20 cellular contexts compared by ENCODE assay signal in genomic region chr10:82980321-82980720, GRCh38.
DNase-seq lines count a peak whose midpoint lies in the region; ATAC-seq and TF ChIP-seq lines count a peak whose summit lies in the region.
"Had no signal": no experiment of that assay in that cellular context is flagged by ENCODE, and none has a peak within 500 bp of the region (broad histone marks: within the 10 kb centered on the region; RNA-seq: fewer than 3 reads in every experiment).

No MANE protein-coding gene starts in this region.

- no peaks in the 10 kb centered on the region for H3K36me3 Mint-ChIP-seq in HFFc6 (ENCODE audit: low read depth)
- no peaks in the 10 kb centered on the region for H3K36me3 Mint-ChIP-seq in chondrocyte (ENCODE audit: low read depth)

- H3K27me3 ChIP-seq in SJSA1 (replicated peaks) (no peaks in the 10 kb centered on the region), osteoblast (ENCODE audit: insufficient read depth, low read length) (no peaks in the 10 kb centered on the region)
- H3K27me3 ChIP-seq: BLaER1 had no signal

- H3K4me2 ChIP-seq in osteoblast (ENCODE audit: insufficient read depth, low read length) = no peak overlapping the region
- H3K4me2 ChIP-seq: BLaER1 had no signal

- H3K36me3 ChIP-seq in SJSA1 (no peaks in the 10 kb centered on the region), osteoblast (ENCODE audit: insufficient read depth, low read length) (no peaks in the 10 kb centered on the region)

- peaks cover 26% of the 10 kb centered on the region for H3K4me1 ChIP-seq in SJSA1 (replicated peaks)
- peaks cover 24% of the 10 kb centered on the region for H3K4me1 ChIP-seq in osteoblast (ENCODE audit: insufficient read depth, low read length)
- H3K4me1 ChIP-seq: BLaER1 had no signal

- TF ChIP-seq CTCF in HFFc6 (IDR thresholded peaks at IDR 0.05) (no peak), astrocyte of the spinal cord (IDR thresholded peaks at IDR 0.05; ENCODE audit: low read depth, low read length) (no peak), osteoblast (IDR thresholded peaks at IDR 0.05; ENCODE audit: extremely low read depth, low read depth, low read length) (no peak), chondrocyte (IDR thresholded peaks at IDR 0.05) (no peak)

- H3K4me1 Mint-ChIP-seq in HFFc6 (ENCODE audit: low read depth) (peaks cover 33% of the 10 kb centered on the region), chondrocyte (ENCODE audit: low read depth) (peaks cover 24% of the 10 kb centered on the region)

- H3K27me3 Mint-ChIP-seq in HFFc6 (ENCODE audit: insufficient read depth) = no peaks in the 10 kb centered on the region
- no peaks in the 10 kb centered on the region for H3K27me3 Mint-ChIP-seq in chondrocyte (ENCODE audit: low read depth)
- H3K27me3 Mint-ChIP-seq: CD4-positive, alpha-beta T cell had no signal

- DNase-seq in HFFc6 (no peak), SJSA1 (ENCODE audit: low read depth in 1 of 2, low spot score in 2 of 2) (no peak), astrocyte of the spinal cord (ENCODE audit: low read depth, low spot score) (peak; percentile 2), osteoblast (ENCODE audit: insufficient read length, low spot score, missing footprints) (no peak), Right ventricle myocardium superior (no peak), NCI-H345 (lab: John Stamatoyannopoulos, UW) (no peak), chondrocyte (ENCODE audit: low spot score) (no peak)
- DNase-seq: CD4-positive, alpha-beta T cell; COR-L47; DND-41; H7; KG1; NCI-H1092 treated with DMSO at 0.1 percent for 48 hours; NCI-H1436 treated with DMSO at 0.1 percent for 48 hours; NCI-H1930; NCI-H526 treated with DMSO at 0.1 percent for 48 hours; NK-92 treated with Interleukin-12 subunit alpha and Interleukin-12 subunit beta, amount 100 ng/mL, for 24 hours had no signal

- peak overlapping the region; percentile 89 for H3K27ac ChIP-seq in SJSA1
- H3K27ac ChIP-seq in osteoblast (ENCODE audit: low read depth, low read length) = peak overlapping the region; percentile 97
- H3K27ac ChIP-seq: BLaER1, RWPE1 had no signal

- H3K4me3 Mint-ChIP-seq in HFFc6 (no peak overlapping the region), chondrocyte (ENCODE audit: unreplicated experiment) (no peak overlapping the region)
- H3K4me3 Mint-ChIP-seq: CD4-positive, alpha-beta T cell had no signal

- H2AFZ ChIP-seq in osteoblast (ENCODE audit: low read length) = no peak overlapping the region

- in situ Hi-C loops in astrocyte of the spinal cord (cut with HindIII; ENCODE audit: low sequenced_read_pairs) = no loop called here

- no peaks in the 10 kb centered on the region for H3K9me3 Mint-ChIP-seq in HFFc6
- no peaks in the 10 kb centered on the region for H3K9me3 Mint-ChIP-seq in chondrocyte (ENCODE audit: low read depth)
- H3K9me3 Mint-ChIP-seq: CD4-positive, alpha-beta T cell had no signal

- no peaks in the 10 kb centered on the region for H4K20me1 ChIP-seq in osteoblast (ENCODE audit: insufficient read depth, low read length)
- H4K20me1 ChIP-seq: BLaER1 had no signal

- intact Hi-C loops in Right ventricle myocardium superior (cut with DNase I) = no loop called here

- H3K9me3 ChIP-seq in SJSA1 (replicated peaks) (no peaks in the 10 kb centered on the region), osteoblast (ENCODE audit: low read depth, low read length) (no peaks in the 10 kb centered on the region)
- H3K9me3 ChIP-seq: BLaER1 had no signal

- no peaks in the 10 kb centered on the region for H3K79me2 ChIP-seq in osteoblast (ENCODE audit: insufficient read depth, low read length)

- H3K27ac Mint-ChIP-seq in HFFc6 (peak overlapping the region; percentile 99; the same call in 1 of the 2 replicates), chondrocyte (ENCODE audit: unreplicated experiment) (no peak overlapping the region)
- H3K27ac Mint-ChIP-seq: CD4-positive, alpha-beta T cell had no signal

- ATAC-seq in Right ventricle myocardium superior (ENCODE audit: poor library complexity) = no peak
- ATAC-seq: GM12878 had no signal

- H3K4me3 ChIP-seq in SJSA1 (no peak overlapping the region), astrocyte of the spinal cord (ENCODE audit: low read depth, low read length) (no peak overlapping the region), osteoblast (ENCODE audit: insufficient read depth, low read length) (no peak overlapping the region)
- H3K4me3 ChIP-seq: BLaER1, GM12878 had no signal
